ENCODE assay signal across 1 cellular context in genomic region chr7:151085329-151085690, GRCh38.
TF ChIP-seq lines count a peak whose summit lies in the region.

No MANE protein-coding gene starts in this region.

TF ChIP-seq in K562, 482 proteins besides CTCF, POLR2A, EP300 and RAD21 (continued from another document and continues in another):
- no peak; the same call in 1 of the 2 replicates for TF ChIP-seq USF1 (CRISPR knock-in tag; IDR thresholded peaks at IDR 0.05)
- no peak for TF ChIP-seq ZNF511 (CRISPR knock-in tag; IDR thresholded peaks at IDR 0.05)
- no peak for TF ChIP-seq CEBPZ (IDR thresholded peaks at IDR 0.05; ENCODE audit: borderline replicate concordance, low read depth, low read length)
- TF ChIP-seq TAF1 (IDR thresholded peaks at IDR 0.05; ENCODE audit: control insufficient read depth, extremely low read depth, insufficient read depth, low read length, severe bottlenecking) = no peak
- no peak for TF ChIP-seq FOXA1 (IDR thresholded peaks at IDR 0.05; ENCODE audit: borderline replicate concordance)
- no peak for TF ChIP-seq YY1 (IDR thresholded peaks at IDR 0.05; ENCODE audit: borderline replicate concordance in 1 of 3, control insufficient read depth in 1 of 3, extremely low read depth in 1 of 3, insufficient read depth in 3 of 3, insufficient read length in 1 of 3, insufficient replicate concordance in 2 of 3, low read depth in 1 of 3, low read length in 2 of 3)
- TF ChIP-seq CEBPB (tag; IDR thresholded peaks at IDR 0.05) = no peak
- no peak for TF ChIP-seq BRD9 (IDR thresholded peaks at IDR 0.05; ENCODE audit: low read depth, partially characterized antibody)
- TF ChIP-seq TEAD1 (CRISPR knock-in tag; IDR thresholded peaks at IDR 0.05) = 0 out of 4 replicates have a peak, but pooled peaks of 1 of the 2 experiments have one; percentile 9
- no peak for TF ChIP-seq HMG20B (CRISPR knock-in tag; IDR thresholded peaks at IDR 0.05)
- no peak for TF ChIP-seq ZEB2 (IDR thresholded peaks at IDR 0.05)
- TF ChIP-seq WHSC1 (IDR thresholded peaks at IDR 0.05; ENCODE audit: low read length) = no peak
- TF ChIP-seq SREBF1 (IDR thresholded peaks at IDR 0.05; ENCODE audit: borderline replicate concordance, low read depth, low read length) = no peak
- TF ChIP-seq ARID3A (IDR thresholded peaks at IDR 0.05; ENCODE audit: borderline replicate concordance, low read depth, low read length) = no peak
- no peak for TF ChIP-seq SETDB1 (IDR thresholded peaks at IDR 0.05; ENCODE audit: low read length)
- no peak for TF ChIP-seq SMC3 (conservative IDR thresholded peaks at IDR 0.05; ENCODE audit: insufficient read depth, low read depth, low read length)
- no peak for TF ChIP-seq ZNF197 (CRISPR knock-in tag; IDR thresholded peaks at IDR 0.05; ENCODE audit: low read depth)
- TF ChIP-seq ZFP36 (IDR thresholded peaks at IDR 0.05; ENCODE audit: low read depth, low read length, partially characterized antibody) = no peak
- no peak for TF ChIP-seq CREB1 (IDR thresholded peaks at IDR 0.05)
- no peak for TF ChIP-seq CREB1 (CRISPR knock-in tag; IDR thresholded peaks at IDR 0.05)
- TF ChIP-seq NFIX (CRISPR knock-in tag; IDR thresholded peaks at IDR 0.05; ENCODE audit: low read depth) = no peak
- no peak for TF ChIP-seq ZBTB2 (IDR thresholded peaks at IDR 0.05)
- no peak for TF ChIP-seq TRIM25 (IDR thresholded peaks at IDR 0.05; ENCODE audit: borderline replicate concordance)
- 0 out of 2 replicates have a peak, but pooled peaks have one; percentile 4 for TF ChIP-seq RREB1 (CRISPR knock-in tag; IDR thresholded peaks at IDR 0.05)
- peak; percentile 10; the same call in 1 of the 2 replicates for TF ChIP-seq ARID4B (CRISPR knock-in tag; IDR thresholded peaks at IDR 0.05)
- TF ChIP-seq BACH1 (tag; IDR thresholded peaks at IDR 0.05) = no peak
- no peak for TF ChIP-seq CAMTA2 (CRISPR knock-in tag; conservative IDR thresholded peaks at IDR 0.05)
- no peak for TF ChIP-seq IRF2 (CRISPR knock-in tag; IDR thresholded peaks at IDR 0.05)
- TF ChIP-seq HDAC3 (IDR thresholded peaks at IDR 0.05; ENCODE audit: borderline replicate concordance, partially characterized antibody) = no peak
- TF ChIP-seq PHTF2 (CRISPR knock-in tag; IDR thresholded peaks at IDR 0.05) = no peak
- TF ChIP-seq ZFX (CRISPR knock-in tag; IDR thresholded peaks at IDR 0.05) = no peak
